ENCODE assay signal across 1 cellular context in genomic region chr1:54453509-54453908, GRCh38.
TF ChIP-seq lines count a peak whose summit lies in the region.

No MANE protein-coding gene starts in this region.

TF ChIP-seq in H1, 55 proteins besides CTCF, POLR2A, EP300 and RAD21 (continued from another document):
- TF ChIP-seq SP2 (IDR thresholded peaks at IDR 0.05; ENCODE audit: low read length) (no peak), SUZ12 (IDR thresholded peaks at IDR 0.05; ENCODE audit: low read length) (no peak), BACH1 (IDR thresholded peaks at IDR 0.05; ENCODE audit: low read length) (no peak), SRF (IDR thresholded peaks at IDR 0.05; ENCODE audit: low read depth, low read length) (no peak), TAF7 (optimal IDR thresholded peaks at IDR 0.05; ENCODE audit: borderline replicate concordance, low read depth, low read length) (no peak), USF2 (IDR thresholded peaks at IDR 0.05; ENCODE audit: low read length) (no peak), POU5F1 (IDR thresholded peaks at IDR 0.05; ENCODE audit: low read depth, low read length) (no peak), SP4 (IDR thresholded peaks at IDR 0.05; ENCODE audit: low read length) (no peak), BRCA1 (IDR thresholded peaks at IDR 0.05; ENCODE audit: low read depth, low read length) (no peak), EZH2 (IDR thresholded peaks at IDR 0.05; ENCODE audit: low read depth, low read length, severe bottlenecking) (no peak), CHD1 (IDR thresholded peaks at IDR 0.05; ENCODE audit: low read depth, low read length) (no peak)
